8 cellular contexts compared by ENCODE assay signal in genomic region chr18:49238433-49239042, GRCh38.
DNase-seq lines count a peak whose midpoint lies in the region; ATAC-seq and TF ChIP-seq lines count a peak whose summit lies in the region.

No MANE protein-coding gene starts in this region.

- peaks cover 6% of the 10 kb centered on the region for H3K36me3 ChIP-seq in suprapubic skin

- no peaks in the 10 kb centered on the region for H3K9me3 Mint-ChIP-seq in activated T-cell treated with anti-CD3 and anti-CD28 coated beads, Interleukin-2, amount 50 U/mL, for 72 hours
- no peaks in the 10 kb centered on the region for H3K9me3 Mint-ChIP-seq in endothelial cell (ENCODE audit: unreplicated experiment)

- no peak overlapping the region for H3K4me3 ChIP-seq in suprapubic skin

- no peaks in the 10 kb centered on the region for H3K9me3 ChIP-seq in suprapubic skin

- H3K27ac Mint-ChIP-seq in activated T-cell treated with anti-CD3 and anti-CD28 coated beads, Interleukin-2, amount 50 U/mL, for 72 hours, result no peak overlapping the region
- H3K27ac Mint-ChIP-seq in endothelial cell (ENCODE audit: unreplicated experiment), result no peak overlapping the region

- H3K4me3 Mint-ChIP-seq in activated T-cell treated with anti-CD3 and anti-CD28 coated beads, Interleukin-2, amount 50 U/mL, for 72 hours, result no peak overlapping the region
- H3K4me3 Mint-ChIP-seq in endothelial cell (ENCODE audit: unreplicated experiment), result no peak overlapping the region

- no peak overlapping the region for H3K27ac ChIP-seq in suprapubic skin

- H3K36me3 Mint-ChIP-seq in activated T-cell treated with anti-CD3 and anti-CD28 coated beads, Interleukin-2, amount 50 U/mL, for 72 hours (ENCODE audit: insufficient read depth in 2 of 2), result peaks cover 0 to 5% of the 10 kb centered on the region in 2 donors
- peaks cover under 1% of the 10 kb centered on the region for H3K36me3 Mint-ChIP-seq in endothelial cell (ENCODE audit: low read depth, unreplicated experiment)

- TF ChIP-seq CTCF in endothelial cell (IDR thresholded peaks at IDR 0.05; ENCODE audit: unreplicated experiment) (peak; percentile 63), suprapubic skin (IDR thresholded peaks at IDR 0.05) (peak in 1 of 2 donors; percentile 25)

- no peaks in the 10 kb centered on the region for H3K27me3 Mint-ChIP-seq in activated T-cell treated with anti-CD3 and anti-CD28 coated beads, Interleukin-2, amount 50 U/mL, for 72 hours (ENCODE audit: low read depth)
- no peaks in the 10 kb centered on the region for H3K27me3 Mint-ChIP-seq in endothelial cell (ENCODE audit: unreplicated experiment)

- no peak for ATAC-seq in activated T-cell treated with anti-CD3 and anti-CD28 coated beads, Interleukin-2, amount 50 U/mL, for 72 hours (replicated peaks in 1 of 2)

- peak; percentile 11 for DNase-seq in activated T-cell treated with anti-CD3 and anti-CD28 coated beads, Interleukin-2, amount 50 U/mL, for 72 hours
- no peak for DNase-seq in activated T-cell treated with anti-CD3 and anti-CD28 coated beads, Interleukin-2, amount 50 U/mL, for 1 hour
- peak; percentile 54 for DNase-seq in NCI-H2171 treated with DMSO at 0.1 percent for 48 hours (lab: John Stamatoyannopoulos, UW)
- DNase-seq in endothelial cell (ENCODE audit: low spot score), result peak; percentile 40
- DNase-seq in putamen (ENCODE audit: low spot score), result peak; percentile 33
- no peak for DNase-seq in stimulated activated CD4-positive, alpha-beta T cell treated with anti-CD3 and anti-CD28 coated beads, Interleukin-4, amount 100 ng/mL, for 4 hours
- DNase-seq in suprapubic skin (ENCODE audit: low spot score in 2 of 2), result no peak
- no peak for DNase-seq in germinal center (ENCODE audit: low spot score)

- H3K4me1 ChIP-seq in suprapubic skin, result no peaks in the 10 kb centered on the region

- WGBS in suprapubic skin, result 80% methylated on average over 2 of the region's 2 CpGs

- TF ChIP-seq EP300 in suprapubic skin (IDR thresholded peaks at IDR 0.05), result no peak

- no peak for TF ChIP-seq POLR2A in suprapubic skin (IDR thresholded peaks at IDR 0.05)

- H3K4me1 Mint-ChIP-seq in activated T-cell treated with anti-CD3 and anti-CD28 coated beads, Interleukin-2, amount 50 U/mL, for 72 hours (ENCODE audit: low read depth), result no peaks in the 10 kb centered on the region
- no peaks in the 10 kb centered on the region for H3K4me1 Mint-ChIP-seq in endothelial cell (ENCODE audit: unreplicated experiment)

- H3K27me3 ChIP-seq in suprapubic skin, result no peaks in the 10 kb centered on the region

Comparison
In these comparisons a context has a peak if more than half of its experiments do, and no peak if none do; other contexts are left out.
1. DNase-seq: peak in activated T-cell treated with anti-CD3 and anti-CD28 coated beads, Interleukin-2, amount 50 U/mL, for 72 hours (2 of 2), NCI-H2171 treated with DMSO at 0.1 percent for 48 hours (single experiment), endothelial cell (single experiment) and putamen (single experiment); none in activated T-cell treated with anti-CD3 and anti-CD28 coated beads, Interleukin-2, amount 50 U/mL, for 1 hour (single experiment), stimulated activated CD4-positive, alpha-beta T cell treated with anti-CD3 and anti-CD28 coated beads, Interleukin-4, amount 100 ng/mL, for 4 hours (0 of 2), suprapubic skin (0 of 2) and germinal center (single experiment).